Comparison of ENCODE assay signal across 31 cellular contexts in the genomic region with DNA sequence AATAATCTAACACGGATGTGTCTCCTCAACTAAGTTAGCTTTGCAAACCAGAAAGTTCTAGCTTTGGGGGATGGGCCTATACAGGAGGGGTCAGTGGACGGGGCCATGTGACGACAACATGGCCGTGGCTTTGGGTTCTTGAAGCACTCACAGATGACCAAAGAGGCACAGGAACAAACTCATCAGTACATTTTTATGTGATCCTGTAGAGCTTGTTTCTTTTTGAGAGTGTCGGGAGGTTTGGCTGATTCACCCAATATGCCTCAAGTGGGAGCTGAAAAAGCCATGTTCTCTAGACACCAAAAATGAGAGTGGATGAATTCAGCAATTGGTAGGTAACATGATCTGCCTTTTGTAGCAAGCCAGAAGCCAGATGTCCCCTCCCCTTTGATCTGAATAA. TPM values are rescaled to one million over a fixed set of nuclear protein-coding genes. Genes with fewer than 3 reads are reported as not detected.
A peak's percentile ranks its signal among the peaks of the same experiment; 100 is the strongest.
DNase-seq lines count a peak whose midpoint lies in the region; ATAC-seq and TF ChIP-seq lines count a peak whose summit lies in the region.
"Had no signal": no experiment of that assay in that cellular context is flagged by ENCODE, and none has a peak within 500 bp of the region (broad histone marks: within the 10 kb centered on the region; RNA-seq: fewer than 3 reads in every experiment).

No MANE protein-coding gene starts in this region.

- no peaks in the 10 kb centered on the region for H3K4me1 Mint-ChIP-seq in naive thymus-derived CD8-positive, alpha-beta T cell
- H3K4me1 Mint-ChIP-seq: natural killer cell had no signal

- peaks cover 3 to 35% (median 7%) of the 10 kb centered on the region in 5 donors for H3K27me3 Mint-ChIP-seq in naive thymus-derived CD8-positive, alpha-beta T cell

- TF ChIP-seq EP300 in SK-N-SH (IDR thresholded peaks at IDR 0.05; ENCODE audit: borderline replicate concordance in 1 of 2, low read depth in 1 of 2, low read length in 1 of 2): no peak
- TF ChIP-seq EP300 in stomach (IDR thresholded peaks at IDR 0.05): no peak

- WGBS in SK-N-SH (ENCODE audit: low lambda C conversion rate): 96% methylated on average over 5 of the region's 5 CpGs
- 88 to 92% (median 89%) methylated on average over 5 of the region's 5 CpGs for WGBS in stomach, 5 donors

- H3K79me2 ChIP-seq in SK-N-SH (ENCODE audit: insufficient read depth): no peaks in the 10 kb centered on the region

- no peaks in the 10 kb centered on the region for H3K9me3 Mint-ChIP-seq in naive thymus-derived CD8-positive, alpha-beta T cell
- H3K9me3 Mint-ChIP-seq: activated T-cell treated with anti-CD3 and anti-CD28 coated beads, Interleukin-2, amount 50 U/mL, for 72 hours; CD4-positive, alpha-beta T cell; natural killer cell had no signal

- TF ChIP-seq CTCF in SK-N-SH (IDR thresholded peaks at IDR 0.05) (no peak), fibroblast of mammary gland (conservative IDR thresholded peaks at IDR 0.05; ENCODE audit: control insufficient read depth, insufficient read depth, low read depth, low read length) (no peak), stomach (IDR thresholded peaks at IDR 0.05) (no peak)

- H3K4me3 ChIP-seq in SK-N-SH (ENCODE audit: low read depth in 2 of 2, low read length in 1 of 2): no peak overlapping the region
- H3K4me3 ChIP-seq in fibroblast of mammary gland (ENCODE audit: control insufficient read depth, low read depth, low read length): no peak overlapping the region
- H3K4me3 ChIP-seq in stomach: no peak overlapping the region
- H3K4me3 ChIP-seq: esophagus muscularis mucosa, left ventricle myocardium inferior, SK-N-MC, thoracic aorta had no signal

- no peak overlapping the region for H3K4me3 Mint-ChIP-seq in naive thymus-derived CD8-positive, alpha-beta T cell
- H3K4me3 Mint-ChIP-seq: activated T-cell treated with anti-CD3 and anti-CD28 coated beads, Interleukin-2, amount 50 U/mL, for 72 hours; CD4-positive, alpha-beta T cell; natural killer cell had no signal

- no peak overlapping the region for H3K27ac ChIP-seq in SK-N-SH (ENCODE audit: low read depth in 2 of 2, low read length in 1 of 2)
- H3K27ac ChIP-seq in stomach: no peak overlapping the region
- H3K27ac ChIP-seq: esophagus muscularis mucosa, left ventricle myocardium inferior, RWPE1, SK-N-MC, thoracic aorta, VCaP had no signal

- intact Hi-C loops in stomach (cut with DNase I; ENCODE audit: low total_unique reads): no loop called here

- H3K9me3 ChIP-seq in SK-N-SH (no peaks in the 10 kb centered on the region), stomach (no peaks in the 10 kb centered on the region)
- H3K9me3 ChIP-seq: esophagus muscularis mucosa, thoracic aorta had no signal

- DNase-seq in SK-N-SH (no peak), M059J (ENCODE audit: low read depth) (peak; percentile 29), fibroblast of mammary gland (ENCODE audit: low read depth) (peak; percentile 37), stomach (no peak)
- no peak for DNase-seq in naive thymus-derived CD8-positive, alpha-beta T cell
- DNase-seq: activated CD4-positive, alpha-beta T cell treated with anti-CD3 and anti-CD28 coated beads for 48 hours; activated naive CD4-positive, alpha-beta T cell treated with Interleukin-2 at 50 U/mL for 16 hours; activated T-cell treated with anti-CD3 and anti-CD28 coated beads, Interleukin-2, amount 50 U/mL, for 72 hours; amniotic stem cell; CD4-positive, alpha-beta T cell; cortex of kidney; hypothalamus; KBM-7; left ventricle myocardium inferior; MV-4-11; natural killer cell; NCI-H2029 treated with DMSO at 0.1 percent for 48 hours; NCI-H526; retina; stimulated activated CD4-positive, alpha-beta T cell treated with anti-CD3 and anti-CD28 coated beads, Interleukin-12 subunit alpha, Interleukin-12 subunit beta, amount 100 ng/mL, for 4 hours; stimulated activated CD4-positive, alpha-beta T cell treated with anti-CD3 and anti-CD28 coated beads, Interleukin-4, amount 100 ng/mL, for 24 hours; stimulated activated naive CD4-positive, alpha-beta T cell; T-helper 2 cell had no signal

- no peak for TF ChIP-seq RAD21 in SK-N-SH (IDR thresholded peaks at IDR 0.05; ENCODE audit: low read length)

- H3K4me2 ChIP-seq in SK-N-SH: no peak overlapping the region

- TF ChIP-seq POLR2A in stomach (IDR thresholded peaks at IDR 0.05): no peak

- ATAC-seq in SK-N-SH treated with all-trans-retinoic acid at 6 μM for 48 hours (peak; percentile 32; the same call in 1 of the 3 replicates), HG02938 (IDR thresholded peaks at IDR 0.05; ENCODE audit: unreplicated experiment) (no peak)
- no peak for ATAC-seq in naive thymus-derived CD8-positive, alpha-beta T cell
- ATAC-seq: activated T-cell treated with anti-CD3 and anti-CD28 coated beads, Interleukin-2, amount 50 U/mL, for 72 hours; natural killer cell had no signal

- H3K27me3 ChIP-seq in SK-N-SH (ENCODE audit: insufficient read depth): no peaks in the 10 kb centered on the region
- H3K27me3 ChIP-seq in stomach: no peaks in the 10 kb centered on the region
- H3K27me3 ChIP-seq: esophagus muscularis mucosa had no signal

- H3K36me3 Mint-ChIP-seq in naive thymus-derived CD8-positive, alpha-beta T cell: no peaks in the 10 kb centered on the region
- H3K36me3 Mint-ChIP-seq: natural killer cell had no signal

- H3K4me1 ChIP-seq in SK-N-SH (ENCODE audit: control insufficient read depth in 1 of 2, insufficient read depth in 2 of 2, low read depth in 1 of 2, low read length in 1 of 2) (peaks cover 0 to 4% of the 10 kb centered on the region in 2 experiments; a peak in 1 of 4 replicates), stomach (no peaks in the 10 kb centered on the region)
- H3K4me1 ChIP-seq: esophagus muscularis mucosa, left ventricle myocardium inferior had no signal

- H4K20me1 ChIP-seq in SK-N-SH (ENCODE audit: insufficient read depth): no peaks in the 10 kb centered on the region

- H3K9ac ChIP-seq in SK-N-SH: no peak overlapping the region

- CTCF ChIA-PET in SK-N-SH (lab: Yijun Ruan, JAX): interaction anchor here (0.6 kb wide), 1 partner anchor 20 kb away, joined by 3 read pairs; no protein-coding TSS in a partner anchor

- peaks cover 13% of the 10 kb centered on the region for H3F3A ChIP-seq in SK-N-SH (replicated peaks; ENCODE audit: insufficient read depth)

- H3K36me3 ChIP-seq in SK-N-SH (replicated peaks in 1 of 2; ENCODE audit: control insufficient read depth in 1 of 2, insufficient read depth in 2 of 2, low read length in 1 of 2) (peaks cover 0 to under 1% of the 10 kb centered on the region in 2 experiments), stomach (no peaks in the 10 kb centered on the region)
- H3K36me3 ChIP-seq: esophagus muscularis mucosa, left ventricle myocardium inferior, thoracic aorta had no signal

- H3K9me2 ChIP-seq in SK-N-SH: no peaks in the 10 kb centered on the region

- no peak overlapping the region for H2AFZ ChIP-seq in SK-N-SH (ENCODE audit: low read depth)

- H3K27ac Mint-ChIP-seq in naive thymus-derived CD8-positive, alpha-beta T cell: no peak overlapping the region
- H3K27ac Mint-ChIP-seq: activated T-cell treated with anti-CD3 and anti-CD28 coated beads, Interleukin-2, amount 50 U/mL, for 72 hours; CD4-positive, alpha-beta T cell; natural killer cell had no signal

- POLR2A ChIA-PET in SK-N-SH (lab: Yijun Ruan, JAX): no interaction called here
- POLR2A ChIA-PET in naive thymus-derived CD8-positive, alpha-beta T cell (lab: Charles Lee): no interaction called here

TF ChIP-seq in SK-N-SH treated with all-trans-retinoic acid at 6 μM for 48 hours, 23 proteins besides CTCF, POLR2A, EP300 and RAD21 (continues in another document):
- TF ChIP-seq CSDC2 (CRISPR knock-in tag; IDR thresholded peaks at IDR 0.05) (no peak), ZNF70 (CRISPR knock-in tag; IDR thresholded peaks at IDR 0.05) (no peak), ZC3H10 (CRISPR knock-in tag; IDR thresholded peaks at IDR 0.05) (no peak)

TF ChIP-seq in SK-N-SH, 30 proteins besides CTCF, POLR2A, EP300 and RAD21 (continues in another document):
- TF ChIP-seq YY1 (IDR thresholded peaks at IDR 0.05; ENCODE audit: low read depth) (no peak), CHD2 (IDR thresholded peaks at IDR 0.05; ENCODE audit: low read length, partially characterized antibody) (no peak), SIN3A (IDR thresholded peaks at IDR 0.05; ENCODE audit: borderline replicate concordance, low read depth, low read length) (no peak), MXI1 (IDR thresholded peaks at IDR 0.05; ENCODE audit: low read depth, low read length) (no peak), TEAD4 (IDR thresholded peaks at IDR 0.05; ENCODE audit: borderline replicate concordance, insufficient read depth) (no peak), FOSL2 (IDR thresholded peaks at IDR 0.05; ENCODE audit: borderline replicate concordance, low read depth) (no peak), GATA2 (CRISPR knock-in tag; IDR thresholded peaks at IDR 0.05) (no peak), POLR2AphosphoS5 (IDR thresholded peaks at IDR 0.05; ENCODE audit: low read depth, low read length) (no peak)
- TF ChIP-seq, protein P1, sequence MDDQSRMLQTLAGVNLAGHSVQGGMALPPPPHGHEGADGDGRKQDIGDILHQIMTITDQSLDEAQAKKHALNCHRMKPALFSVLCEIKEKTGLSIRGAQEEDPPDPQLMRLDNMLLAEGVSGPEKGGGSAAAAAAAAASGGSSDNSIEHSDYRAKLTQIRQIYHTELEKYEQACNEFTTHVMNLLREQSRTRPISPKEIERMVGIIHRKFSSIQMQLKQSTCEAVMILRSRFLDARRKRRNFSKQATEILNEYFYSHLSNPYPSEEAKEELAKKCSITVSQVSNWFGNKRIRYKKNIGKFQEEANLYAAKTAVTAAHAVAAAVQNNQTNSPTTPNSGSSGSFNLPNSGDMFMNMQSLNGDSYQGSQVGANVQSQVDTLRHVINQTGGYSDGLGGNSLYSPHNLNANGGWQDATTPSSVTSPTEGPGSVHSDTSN (IDR thresholded peaks at IDR 0.05): no peak
- TF ChIP-seq, protein P2, sequence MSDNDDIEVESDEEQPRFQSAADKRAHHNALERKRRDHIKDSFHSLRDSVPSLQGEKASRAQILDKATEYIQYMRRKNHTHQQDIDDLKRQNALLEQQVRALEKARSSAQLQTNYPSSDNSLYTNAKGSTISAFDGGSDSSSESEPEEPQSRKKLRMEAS (IDR thresholded peaks at IDR 0.05; ENCODE audit: low read depth): no peak

RNA-seq across cellular contexts. Expression of a gene that starts 30.1 kb away (rescaled TPM):
- 23.9 and 46.4 TPM in 2 replicates for polyA plus RNA-seq in SK-N-SH (2012; rRNA removed)
- polyA plus RNA-seq in SK-N-SH (2012; cell fraction: cytosol; rRNA removed): 44.0 and 44.4 TPM in 2 replicates
- polyA plus RNA-seq in SK-N-SH (2012; cell fraction: nucleus; rRNA removed): 9.8 and 32.2 TPM in 2 replicates
- total RNA-seq in M059J (2014; rRNA removed; shearing (Covaris generic)): not detected in 2 replicates
- total RNA-seq in stomach: 10 to 100 TPM in 3 of 5 donors, 1 to 10 TPM in 2; 5.3 to 50.0 (median 13.0) TPM
- polyA plus RNA-seq in stomach: 10 to 100 TPM in 2 of 3 donors, 1 to 10 TPM in 1; 4.0 to 22.2 (median 14.6) TPM
- total RNA-seq in naive thymus-derived CD8-positive, alpha-beta T cell: not detected
- not detected for polyA plus RNA-seq in naive thymus-derived CD8-positive, alpha-beta T cell
- total RNA-seq: CD4-positive, alpha-beta T cell; HT1080; natural killer cell had no signal

Comparison
In these comparisons a context has a peak if more than half of its experiments do, and no peak if none do; other contexts are left out.
1. DNase-seq: peak in M059J (single experiment) and fibroblast of mammary gland (single experiment); none in SK-N-SH (single experiment), stomach (single experiment) and naive thymus-derived CD8-positive, alpha-beta T cell (0 of 10).